12 cellular contexts compared by ENCODE assay signal in the genomic region with DNA sequence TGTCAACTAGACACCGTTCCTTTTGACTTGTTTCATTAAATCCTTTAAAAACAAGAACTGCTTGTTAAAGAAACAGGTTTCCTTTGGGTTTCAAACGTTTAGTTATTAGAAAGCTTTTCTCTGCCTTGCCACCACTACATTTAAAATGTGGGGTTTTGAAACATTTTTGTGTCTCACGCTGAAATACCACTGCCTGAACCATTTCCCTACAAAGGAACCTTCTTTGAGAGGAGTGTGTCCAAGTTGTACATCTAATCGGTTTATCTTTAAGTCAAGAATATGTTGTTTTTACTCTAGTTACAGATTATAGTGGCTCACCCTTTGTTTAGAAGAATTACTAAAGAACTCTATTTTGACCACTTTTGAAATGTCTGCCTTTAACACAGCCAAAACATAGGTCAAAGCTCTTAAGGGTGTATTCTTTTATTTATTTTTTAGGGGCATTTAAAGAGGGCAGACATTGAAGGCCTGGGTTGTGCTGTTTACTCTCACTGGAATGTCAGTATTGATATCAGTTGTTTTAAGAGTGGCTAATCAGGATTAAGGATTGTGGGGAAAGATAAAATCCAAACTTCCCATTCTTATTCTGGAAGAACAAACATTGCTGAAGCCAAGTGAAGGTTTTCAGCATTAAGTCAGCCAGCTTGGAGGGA.
DNase-seq lines count a peak whose midpoint lies in the region; ATAC-seq and TF ChIP-seq lines count a peak whose summit lies in the region.
"Had no signal": no experiment of that assay in that cellular context is flagged by ENCODE, and none has a peak within 500 bp of the region (broad histone marks: within the 10 kb centered on the region; RNA-seq: fewer than 3 reads in every experiment).

No MANE protein-coding gene starts in this region.

- H3K4me1 ChIP-seq in right cardiac atrium (ENCODE audit: control insufficient read depth, insufficient read depth, low read length) = peaks cover 29% of the 10 kb centered on the region
- H3K4me1 ChIP-seq in mucosa of rectum (ENCODE audit: control insufficient read depth in 2 of 2, insufficient read depth in 2 of 2, low read length in 2 of 2) = peaks cover 22 to 27% of the 10 kb centered on the region in 2 donors
- H3K4me1 ChIP-seq in vagina = peaks cover 43% of the 10 kb centered on the region

- no peak for ATAC-seq in right cardiac atrium
- no peak for ATAC-seq in Right ventricle myocardium inferior
- ATAC-seq in HG02763 (IDR thresholded peaks at IDR 0.05; ENCODE audit: unreplicated experiment) = no peak
- ATAC-seq: PC-3 had no signal

- H3K9me3 ChIP-seq in right cardiac atrium (ENCODE audit: control insufficient read depth, low read length) = no peaks in the 10 kb centered on the region
- no peaks in the 10 kb centered on the region for H3K9me3 ChIP-seq in mucosa of rectum (ENCODE audit: control insufficient read depth in 2 of 2, low read length in 2 of 2)
- no peaks in the 10 kb centered on the region for H3K9me3 ChIP-seq in vagina

- H3K4me3 ChIP-seq in right cardiac atrium (ENCODE audit: low read length) (no peak overlapping the region), cardiac fibroblast (replicated peaks in 1 of 2; ENCODE audit: low read depth in 2 of 2, low read length in 2 of 2) (no peak overlapping the region), mucosa of rectum (ENCODE audit: low read length in 2 of 2) (no peak overlapping the region), vagina (no peak overlapping the region)

- no peak overlapping the region for H3K9ac ChIP-seq in mucosa of rectum (ENCODE audit: low read depth in 1 of 2, low read length in 2 of 2)

- H3K27me3 ChIP-seq in right cardiac atrium (ENCODE audit: control insufficient read depth, insufficient read depth) (no peaks in the 10 kb centered on the region), mucosa of rectum (ENCODE audit: control insufficient read depth in 2 of 2, insufficient read depth in 2 of 2, low read length in 2 of 2) (no peaks in the 10 kb centered on the region), vagina (no peaks in the 10 kb centered on the region)

- no peak for TF ChIP-seq CTCF in cardiac fibroblast (IDR thresholded peaks at IDR 0.05; ENCODE audit: low read depth, low read length)
- no peak for TF ChIP-seq CTCF in vagina (IDR thresholded peaks at IDR 0.05)

- H3K27ac ChIP-seq in right cardiac atrium (ENCODE audit: low read length) (peak overlapping the region; percentile 25), mucosa of rectum (ENCODE audit: low read depth in 2 of 2, low read length in 2 of 2) (peak overlapping the region; percentile 27 to 46), vagina (peak overlapping the region; percentile 38)
- H3K27ac ChIP-seq: C4-2B, WERI-Rb-1 had no signal

- DNase-seq in right cardiac atrium = no peak
- no peak for DNase-seq in Right ventricle myocardium inferior (ENCODE audit: missing footprints)
- peak; percentile 18 to 29 for DNase-seq in cardiac fibroblast (ENCODE audit: low read depth in 2 of 2)
- no peak for DNase-seq in vagina (ENCODE audit: extremely low spot score in 2 of 2)
- DNase-seq in activated CD4-positive, CD25-positive, alpha-beta regulatory T cell treated with anti-CD3 and anti-CD28 coated beads, Interleukin-2, amount 50 U/mL, for 72 hours = no peak
- DNase-seq in NCI-H1417 treated with DMSO at 0.1 percent for 48 hours (lab: John Stamatoyannopoulos, UW) = no peak
- DNase-seq: NCI-H1930, WERI-Rb-1 had no signal

- WGBS in right cardiac atrium = 41% methylated on average over 4 of the region's 4 CpGs

- intact Hi-C loops in right cardiac atrium (cut with DNase I) = loop anchor here in 1 of 4 donors (5.0 kb wide), 1 partner anchor 548 kb away; no protein-coding TSS in a partner anchor
- intact Hi-C loops in Right ventricle myocardium inferior (cut with DNase I) = no loop called here
- intact Hi-C loops in vagina (cut with DNase I) = no loop called here

- H3K36me3 ChIP-seq in mucosa of rectum (ENCODE audit: control insufficient read depth in 2 of 2, insufficient read depth in 2 of 2, low read length in 2 of 2) (no peaks in the 10 kb centered on the region), vagina (no peaks in the 10 kb centered on the region)

- TF ChIP-seq POLR2A in vagina (IDR thresholded peaks at IDR 0.05) = no peak

Comparison
In these comparisons a context has a peak if more than half of its experiments do, and no peak if none do; other contexts are left out.
1. DNase-seq: peak in cardiac fibroblast (2 of 2); none in right cardiac atrium (0 of 3), Right ventricle myocardium inferior (single experiment), vagina (0 of 2), activated CD4-positive, CD25-positive, alpha-beta regulatory T cell treated with anti-CD3 and anti-CD28 coated beads, Interleukin-2, amount 50 U/mL, for 72 hours (single experiment) and NCI-H1417 treated with DMSO at 0.1 percent for 48 hours (single experiment).
2. Peak in every context shown above with its lines, with median percentiles within 50 percentile points of each other: H3K27ac ChIP-seq.